Comparison of ENCODE assay signal across 14 cellular contexts in the genomic region with DNA sequence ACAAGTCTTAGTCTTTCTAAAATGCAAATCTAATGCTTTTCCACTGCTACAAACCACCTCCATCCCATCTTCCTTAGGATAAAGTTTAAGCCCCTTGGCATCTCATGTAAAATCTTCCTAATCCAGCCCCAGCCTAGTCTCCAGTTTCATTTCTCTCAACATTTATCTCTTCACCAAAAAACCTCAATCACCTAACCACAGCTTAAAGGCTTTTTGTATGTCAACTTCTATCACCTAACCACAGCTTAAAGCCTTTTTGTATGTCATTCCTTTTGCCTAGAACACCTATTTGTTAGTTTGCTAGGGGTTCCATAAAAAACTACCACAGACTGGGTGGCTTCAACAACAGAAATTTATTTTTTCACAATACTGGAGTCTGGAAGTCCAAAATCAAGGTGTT. TPM values are rescaled to one million over a fixed set of nuclear protein-coding genes. Genes with fewer than 3 reads are reported as not detected.
DNase-seq lines count a peak whose midpoint lies in the region; ATAC-seq, FAIRE-seq and TF ChIP-seq lines count a peak whose summit lies in the region.
"Had no signal": no experiment of that assay in that cellular context is flagged by ENCODE, and none has a peak within 500 bp of the region (broad histone marks: within the 10 kb centered on the region; RNA-seq: fewer than 3 reads in every experiment).

No MANE protein-coding gene starts in this region.

- H3K79me2 ChIP-seq in Loucy (ENCODE audit: insufficient read depth, low read length) (peaks cover 26% of the 10 kb centered on the region), HepG2 (ENCODE audit: insufficient read depth, low read length) (peaks cover 20% of the 10 kb centered on the region)

- no peak overlapping the region for H3K9ac ChIP-seq in Loucy (ENCODE audit: low read depth, low read length, poor library complexity, severe bottlenecking)
- H3K9ac ChIP-seq in HepG2 (ENCODE audit: insufficient read depth, low read depth, low read length) = no peak overlapping the region

- ATAC-seq in naive B cell (ENCODE audit: low read depth in 2 of 2) (no peak), HepG2 (no peak)

- H4K20me1 ChIP-seq in Loucy (ENCODE audit: insufficient read depth, low read length, poor library complexity, severe bottlenecking) (no peaks in the 10 kb centered on the region), HepG2 (ENCODE audit: insufficient read depth, low read length) (no peaks in the 10 kb centered on the region)

- peak overlapping the region; percentile 72 for H3K4me3 Mint-ChIP-seq in activated CD4-positive, alpha-beta T cell treated with anti-CD3 and anti-CD28 coated beads, Interleukin-2, amount 10 ng/mL, durations not matched to agents 7 days and 5 days
- peak overlapping the region; percentile 62 for H3K4me3 Mint-ChIP-seq in activated T-helper 1 cell treated with anti-CD3 and anti-CD28 coated beads, Interleukin-12 subunit alpha, Interleukin-12 subunit beta, Interleukin-2, Interleukin-4 antibody, amounts not matched to agents 30 ng/mL and 10 ng/mL and 1 ng/mL, durations not matched to agents 14 hours and 24 hours and 36 hours
- H3K4me3 Mint-ChIP-seq in naive B cell (peak overlapping the region in 6 of 8 donors; percentile 0 to 100 (median 80)), nephron progenitor cell (no peak overlapping the region)

- H3K4me3 ChIP-seq in Loucy (ENCODE audit: low read length, poor library complexity, severe bottlenecking) (no peak overlapping the region), HepG2 (replicated peaks in 1 of 3; ENCODE audit: insufficient read depth in 1 of 3, low read depth in 2 of 3, low read length in 3 of 3) (no peak overlapping the region)

- H3K4me2 ChIP-seq in Loucy (ENCODE audit: low read depth, low read length, poor library complexity, severe bottlenecking) (peak overlapping the region; percentile 38), HepG2 (ENCODE audit: low read depth, low read length) (no peak overlapping the region)

- H3K36me3 ChIP-seq in Loucy (ENCODE audit: insufficient read depth, low read length) (no peaks in the 10 kb centered on the region), HepG2 (replicated peaks in 1 of 2; ENCODE audit: control insufficient read depth in 1 of 2, insufficient read depth in 2 of 2, low read length in 2 of 2) (no peaks in the 10 kb centered on the region)

- H3K27ac ChIP-seq in HepG2 (ENCODE audit: extremely low read length, insufficient read depth, low read length) = no peak overlapping the region
- H3K27ac ChIP-seq: VCaP had no signal

- TF ChIP-seq RAD21 in HepG2 (CRISPR knock-in tag; IDR thresholded peaks at IDR 0.05) = no peak

- H3K27ac Mint-ChIP-seq in activated CD4-positive, alpha-beta T cell treated with anti-CD3 and anti-CD28 coated beads, Interleukin-2, amount 10 ng/mL, durations not matched to agents 7 days and 5 days = peak overlapping the region; percentile 87
- peak overlapping the region; percentile 29 for H3K27ac Mint-ChIP-seq in activated T-helper 1 cell treated with anti-CD3 and anti-CD28 coated beads, Interleukin-12 subunit alpha, Interleukin-12 subunit beta, Interleukin-2, Interleukin-4 antibody, amounts not matched to agents 30 ng/mL and 10 ng/mL and 1 ng/mL, durations not matched to agents 14 hours and 24 hours and 36 hours
- H3K27ac Mint-ChIP-seq in naive B cell (peak overlapping the region; percentile 4 to 84 (median 28)), nephron progenitor cell (no peak overlapping the region)

- peaks cover 52% of the 10 kb centered on the region for H3K4me1 Mint-ChIP-seq in activated CD4-positive, alpha-beta T cell treated with anti-CD3 and anti-CD28 coated beads, Interleukin-2, amount 10 ng/mL, durations not matched to agents 7 days and 5 days
- peaks cover 56% of the 10 kb centered on the region for H3K4me1 Mint-ChIP-seq in activated T-helper 1 cell treated with anti-CD3 and anti-CD28 coated beads, Interleukin-12 subunit alpha, Interleukin-12 subunit beta, Interleukin-2, Interleukin-4 antibody, amounts not matched to agents 30 ng/mL and 10 ng/mL and 1 ng/mL, durations not matched to agents 14 hours and 24 hours and 36 hours (ENCODE audit: low read depth)
- peaks cover 43 to 55% (median 53%) of the 10 kb centered on the region in 3 donors for H3K4me1 Mint-ChIP-seq in naive B cell
- H3K4me1 Mint-ChIP-seq in nephron progenitor cell = peaks cover 15% of the 10 kb centered on the region

- no peak for TF ChIP-seq CTCF in Loucy (conservative IDR thresholded peaks at IDR 0.05; ENCODE audit: low read length)
- no peak for TF ChIP-seq CTCF in nephron progenitor cell (IDR thresholded peaks at IDR 0.05)
- no peak for TF ChIP-seq CTCF in HepG2 (CRISPR knock-in tag; IDR thresholded peaks at IDR 0.05)

- no peaks in the 10 kb centered on the region for H3K9me2 ChIP-seq in Loucy (replicated peaks; ENCODE audit: low read depth, low read length)

- H3K27me3 ChIP-seq in Loucy (ENCODE audit: insufficient read depth, low read length, poor library complexity, severe bottlenecking) = no peaks in the 10 kb centered on the region
- no peaks in the 10 kb centered on the region; a peak in 2 of 5 replicates for H3K27me3 ChIP-seq in HepG2 (ENCODE audit: control insufficient read depth in 1 of 2, insufficient read depth in 2 of 2, low read length in 2 of 2)

- CTCF ChIA-PET in activated CD4-positive, alpha-beta T cell treated with anti-CD3 and anti-CD28 coated beads, Interleukin-2, amount 10 ng/mL, durations not matched to agents 7 days and 5 days (lab: Charles Lee) = interaction anchor here (1.0 to 2.9 kb wide), 5 partner anchors 11 to 330 kb away, joined by 3 to 10 read pairs (median 4); no protein-coding TSS in a partner anchor
- CTCF ChIA-PET in HepG2 (lab: Yijun Ruan, JAX; ENCODE audit: low intra/inter-chr PET ratio, low total read pairs) = no interaction called here

- H3K9me3 ChIP-seq in Loucy (ENCODE audit: insufficient read depth, low read depth, low read length) (no peaks in the 10 kb centered on the region), HepG2 (ENCODE audit: low read length) (no peaks in the 10 kb centered on the region)

- DNase-seq in activated CD4-positive, alpha-beta T cell treated with anti-CD3 and anti-CD28 coated beads, Interleukin-2, amount 10 ng/mL, durations not matched to agents 7 days and 5 days = peak; percentile 32
- DNase-seq in activated CD4-positive, alpha-beta T cell treated with anti-CD3 and anti-CD28 coated beads for 1 hour = no peak
- DNase-seq in activated T-helper 1 cell treated with anti-CD3 and anti-CD28 coated beads, Interleukin-12 subunit alpha, Interleukin-12 subunit beta, Interleukin-2, Interleukin-4 antibody, amounts not matched to agents 30 ng/mL and 10 ng/mL and 1 ng/mL, durations not matched to agents 14 hours and 24 hours and 36 hours (ENCODE audit: low spot score) = no peak
- DNase-seq in naive B cell (no peak), germinal center (ENCODE audit: low spot score) (no peak), nephron progenitor cell (no peak), HepG2 (ENCODE audit: low spot score) (no peak)
- DNase-seq: aorta, cortex of kidney, EL, Karpas-422, NCI-H1694 had no signal

- POLR2A ChIA-PET in activated CD4-positive, alpha-beta T cell treated with anti-CD3 and anti-CD28 coated beads, Interleukin-2, amount 10 ng/mL, durations not matched to agents 7 days and 5 days (lab: Charles Lee) = interaction anchor here (0.7 to 0.8 kb wide), 2 partner anchors 180 to 214 kb away, joined by 3 to 4 read pairs; no protein-coding TSS in a partner anchor
- POLR2A ChIA-PET in HepG2 (lab: Yijun Ruan, JAX) = interaction anchor here (1.1 kb wide), 1 partner anchor 17 kb away, joined by 3 read pairs; no protein-coding TSS in a partner anchor

- H2AFZ ChIP-seq in Loucy (ENCODE audit: low read length) (no peak overlapping the region), HepG2 (ENCODE audit: low read length) (no peak overlapping the region)

- no peak for TF ChIP-seq POLR2A in HepG2 (IDR thresholded peaks at IDR 0.05; ENCODE audit: insufficient read depth in 1 of 2, low read depth in 2 of 2, low read length in 2 of 2)

- no peaks in the 10 kb centered on the region; the same call in 1 of the 2 replicates for H3F3A ChIP-seq in Loucy (ENCODE audit: low read depth)

- peaks cover 32% of the 10 kb centered on the region for H3K36me3 Mint-ChIP-seq in activated CD4-positive, alpha-beta T cell treated with anti-CD3 and anti-CD28 coated beads, Interleukin-2, amount 10 ng/mL, durations not matched to agents 7 days and 5 days (ENCODE audit: low read depth)
- peaks cover 15% of the 10 kb centered on the region for H3K36me3 Mint-ChIP-seq in activated T-helper 1 cell treated with anti-CD3 and anti-CD28 coated beads, Interleukin-12 subunit alpha, Interleukin-12 subunit beta, Interleukin-2, Interleukin-4 antibody, amounts not matched to agents 30 ng/mL and 10 ng/mL and 1 ng/mL, durations not matched to agents 14 hours and 24 hours and 36 hours (ENCODE audit: low read depth)
- H3K36me3 Mint-ChIP-seq in naive B cell (peaks cover 0 to 17% of the 10 kb centered on the region in 2 donors), nephron progenitor cell (ENCODE audit: low read depth) (peaks cover 4% of the 10 kb centered on the region)

- no peak for FAIRE-seq in HepG2 (lab: Jason Lieb, UNC)

- intact Hi-C loops in activated T-helper 1 cell treated with anti-CD3 and anti-CD28 coated beads, Interleukin-12 subunit alpha, Interleukin-12 subunit beta, Interleukin-2, Interleukin-4 antibody, amounts not matched to agents 30 ng/mL and 10 ng/mL and 1 ng/mL, durations not matched to agents 14 hours and 24 hours and 36 hours (cut with micrococcal nuclease) = loop anchor here (2.0 to 5.0 kb wide), 2 partner anchors 14 to 330 kb away; a partner anchor contains a TSS
- intact Hi-C loops in HepG2 (cut with micrococcal nuclease; ENCODE audit: unreplicated experiment) = no loop called here

- no TSS peak for BruUV-seq in HepG2 (replicated peaks; lab: Mats Ljungman, UMichigan)

- peaks cover 48% of the 10 kb centered on the region for H3K4me1 ChIP-seq in Loucy (ENCODE audit: insufficient read depth, low read length, poor library complexity, severe bottlenecking)
- peaks cover 54% of the 10 kb centered on the region for H3K4me1 ChIP-seq in HepG2 (ENCODE audit: insufficient read depth, low read length)

- no peaks in the 10 kb centered on the region for H3K9me3 Mint-ChIP-seq in activated CD4-positive, alpha-beta T cell treated with anti-CD3 and anti-CD28 coated beads, Interleukin-2, amount 10 ng/mL, durations not matched to agents 7 days and 5 days
- no peaks in the 10 kb centered on the region for H3K9me3 Mint-ChIP-seq in activated T-helper 1 cell treated with anti-CD3 and anti-CD28 coated beads, Interleukin-12 subunit alpha, Interleukin-12 subunit beta, Interleukin-2, Interleukin-4 antibody, amounts not matched to agents 30 ng/mL and 10 ng/mL and 1 ng/mL, durations not matched to agents 14 hours and 24 hours and 36 hours
- H3K9me3 Mint-ChIP-seq in naive B cell (no peaks in the 10 kb centered on the region), nephron progenitor cell (no peaks in the 10 kb centered on the region)

- TF ChIP-seq EP300 in HepG2 (IDR thresholded peaks at IDR 0.05; ENCODE audit: low read depth in 2 of 2, low read length in 2 of 2) (no peak), HepG2 (CRISPR knock-in tag; IDR thresholded peaks at IDR 0.05; ENCODE audit: borderline replicate concordance) (no peak)

- H3K27me3 Mint-ChIP-seq in activated CD4-positive, alpha-beta T cell treated with anti-CD3 and anti-CD28 coated beads, Interleukin-2, amount 10 ng/mL, durations not matched to agents 7 days and 5 days = no peaks in the 10 kb centered on the region
- no peaks in the 10 kb centered on the region for H3K27me3 Mint-ChIP-seq in activated T-helper 1 cell treated with anti-CD3 and anti-CD28 coated beads, Interleukin-12 subunit alpha, Interleukin-12 subunit beta, Interleukin-2, Interleukin-4 antibody, amounts not matched to agents 30 ng/mL and 10 ng/mL and 1 ng/mL, durations not matched to agents 14 hours and 24 hours and 36 hours (ENCODE audit: insufficient read depth)
- no peaks in the 10 kb centered on the region for H3K27me3 Mint-ChIP-seq in naive B cell
- no peaks in the 10 kb centered on the region for H3K27me3 Mint-ChIP-seq in nephron progenitor cell (ENCODE audit: low read depth, poor library complexity)

- in situ Hi-C loops in HepG2 (cut with HindIII; ENCODE audit: extremely low pct_ligation_motif_present, low pct_unique_long_range_greater_than_20kb) = no loop called here

RNA-seq across cellular contexts. Expression of a gene that starts 4.1 kb away (rescaled TPM):
- total RNA-seq in activated CD4-positive, alpha-beta T cell treated with anti-CD3 and anti-CD28 coated beads, Interleukin-2, amount 10 ng/mL, durations not matched to agents 7 days and 5 days = 10 to 100 TPM; 54.9 to 58.3 TPM
- 24.7 and 28.9 TPM in 2 replicates for total RNA-seq in activated T-helper 1 cell treated with anti-CD3 and anti-CD28 coated beads, Interleukin-12 subunit alpha, Interleukin-12 subunit beta, Interleukin-2, Interleukin-4 antibody, amounts not matched to agents 30 ng/mL and 10 ng/mL and 1 ng/mL, durations not matched to agents 14 hours and 24 hours and 36 hours
- polyA plus RNA-seq in naive B cell (ENCODE audit: low read depth in 6 of 6) = 100 to 1,000 TPM in 1 of 6 donors, 10 to 100 TPM in 5; 39.8 to 131 (median 61.4) TPM
- total RNA-seq in HepG2 (2016; rRNA removed; fragmentation: Illumina TruSeq; extraction: Trizol) = 21.0 and 32.4 TPM in 2 replicates
- total RNA-seq in HepG2 (2016; cell fraction: cytosol; rRNA removed; fragmentation: Illumina TruSeq; extraction: Trizol; ENCODE audit: low read depth) = 7.5 and 7.9 TPM in 2 replicates
- total RNA-seq in HepG2 (2016; cell fraction: insoluble cytoplasmic fraction; rRNA removed; fragmentation: Illumina TruSeq; extraction: Trizol) = 19.5 and 29.4 TPM in 2 replicates
- 30.0 and 33.2 TPM in 2 replicates for total RNA-seq in HepG2 (2016; cell fraction: membrane; rRNA removed; fragmentation: Illumina TruSeq; extraction: Trizol)
- total RNA-seq in HepG2 (2016; cell fraction: nucleus; rRNA removed; fragmentation: Illumina TruSeq; extraction: Trizol) = 26.8 and 28.3 TPM in 2 replicates
- 7.7 and 8.9 TPM in 2 replicates for polyA plus RNA-seq in HepG2 (2011; rRNA removed)
- polyA plus RNA-seq in HepG2 (2011; cell fraction: cytosol; rRNA removed) = 4.1 and 6.4 TPM in 2 replicates
- polyA plus RNA-seq in HepG2 (2011; cell fraction: nucleus; rRNA removed) = 9.3 and 10.7 TPM in 2 replicates
- 7.2 and 8.6 TPM in 2 replicates for polyA plus RNA-seq in HepG2 (2012)
- 3.4 and 4.8 TPM in 2 replicates for polyA plus RNA-seq in HepG2 (2016; cell fraction: cytosol; fragmentation: Illumina TruSeq; extraction: Trizol; ENCODE audit: low read depth)
- polyA plus RNA-seq in HepG2 (2016; cell fraction: insoluble cytoplasmic fraction; fragmentation: Illumina TruSeq; extraction: Trizol; ENCODE audit: low read depth) = 15.6 and 16.6 TPM in 2 replicates
- 11.2 and 11.7 TPM in 2 replicates for polyA plus RNA-seq in HepG2 (2016; cell fraction: membrane; fragmentation: Illumina TruSeq; extraction: Trizol; ENCODE audit: low read depth)
- 16.4 and 17.3 TPM in 2 replicates for polyA plus RNA-seq in HepG2 (2016; cell fraction: nucleus; fragmentation: Illumina TruSeq; extraction: Trizol; ENCODE audit: insufficient read depth, low read depth)
- 11.7 and 20.5 TPM in 2 replicates for polyA minus RNA-seq in HepG2 (2011; rRNA and poly(A)+ RNA removed; ENCODE audit: low replicate concordance)
- polyA minus RNA-seq in HepG2 (2011; cell fraction: cytosol; rRNA and poly(A)+ RNA removed) = 8.0 and 9.8 TPM in 2 replicates
- polyA minus RNA-seq in HepG2 (2011; cell fraction: nucleus; rRNA and poly(A)+ RNA removed) = 45.7 and 50.8 TPM in 2 replicates

RNA-seq across cellular contexts. Expression of a gene that starts 4.4 kb away (rescaled TPM):
- total RNA-seq in activated CD4-positive, alpha-beta T cell treated with anti-CD3 and anti-CD28 coated beads, Interleukin-2, amount 10 ng/mL, durations not matched to agents 7 days and 5 days = 10 to 100 TPM; 25.1 to 27.9 TPM
- total RNA-seq in activated T-helper 1 cell treated with anti-CD3 and anti-CD28 coated beads, Interleukin-12 subunit alpha, Interleukin-12 subunit beta, Interleukin-2, Interleukin-4 antibody, amounts not matched to agents 30 ng/mL and 10 ng/mL and 1 ng/mL, durations not matched to agents 14 hours and 24 hours and 36 hours = 14.6 and 18.1 TPM in 2 replicates
- 100 to 1,000 TPM in 4 of 6 donors, 10 to 100 TPM in 2; 84.8 to 200 (median 124) TPM for polyA plus RNA-seq in naive B cell (ENCODE audit: low read depth in 6 of 6)
- total RNA-seq in HepG2 (2016; rRNA removed; fragmentation: Illumina TruSeq; extraction: Trizol) = 66.6 and 73.8 TPM in 2 replicates
- total RNA-seq in HepG2 (2016; cell fraction: cytosol; rRNA removed; fragmentation: Illumina TruSeq; extraction: Trizol; ENCODE audit: low read depth) = 155 and 168 TPM in 2 replicates
- total RNA-seq in HepG2 (2016; cell fraction: insoluble cytoplasmic fraction; rRNA removed; fragmentation: Illumina TruSeq; extraction: Trizol) = 65.4 and 69.5 TPM in 2 replicates
- total RNA-seq in HepG2 (2016; cell fraction: membrane; rRNA removed; fragmentation: Illumina TruSeq; extraction: Trizol) = 248 and 275 TPM in 2 replicates
- total RNA-seq in HepG2 (2016; cell fraction: nucleus; rRNA removed; fragmentation: Illumina TruSeq; extraction: Trizol) = 48.5 and 52.0 TPM in 2 replicates
- 28.6 and 34.1 TPM in 2 replicates for polyA plus RNA-seq in HepG2 (2011; rRNA removed)
- polyA plus RNA-seq in HepG2 (2011; cell fraction: cytosol; rRNA removed) = 14.8 and 23.2 TPM in 2 replicates
- polyA plus RNA-seq in HepG2 (2011; cell fraction: nucleus; rRNA removed) = 14.3 and 19.5 TPM in 2 replicates
- polyA plus RNA-seq in HepG2 (2012) = 28.1 and 39.7 TPM in 2 replicates
- polyA plus RNA-seq in HepG2 (2016; cell fraction: cytosol; fragmentation: Illumina TruSeq; extraction: Trizol; ENCODE audit: low read depth) = 187 and 197 TPM in 2 replicates
- 78.3 and 87.0 TPM in 2 replicates for polyA plus RNA-seq in HepG2 (2016; cell fraction: insoluble cytoplasmic fraction; fragmentation: Illumina TruSeq; extraction: Trizol; ENCODE audit: low read depth)
- 257 and 275 TPM in 2 replicates for polyA plus RNA-seq in HepG2 (2016; cell fraction: membrane; fragmentation: Illumina TruSeq; extraction: Trizol; ENCODE audit: low read depth)
- 78.8 and 84.3 TPM in 2 replicates for polyA plus RNA-seq in HepG2 (2016; cell fraction: nucleus; fragmentation: Illumina TruSeq; extraction: Trizol; ENCODE audit: insufficient read depth, low read depth)
- 6.0 and 24.6 TPM in 2 replicates for polyA minus RNA-seq in HepG2 (2011; rRNA and poly(A)+ RNA removed; ENCODE audit: low replicate concordance)
- 13.8 and 19.3 TPM in 2 replicates for polyA minus RNA-seq in HepG2 (2011; cell fraction: cytosol; rRNA and poly(A)+ RNA removed)
- 24.5 and 27.1 TPM in 2 replicates for polyA minus RNA-seq in HepG2 (2011; cell fraction: nucleus; rRNA and poly(A)+ RNA removed)
